8 cellular contexts compared by ENCODE assay signal in the genomic region with DNA sequence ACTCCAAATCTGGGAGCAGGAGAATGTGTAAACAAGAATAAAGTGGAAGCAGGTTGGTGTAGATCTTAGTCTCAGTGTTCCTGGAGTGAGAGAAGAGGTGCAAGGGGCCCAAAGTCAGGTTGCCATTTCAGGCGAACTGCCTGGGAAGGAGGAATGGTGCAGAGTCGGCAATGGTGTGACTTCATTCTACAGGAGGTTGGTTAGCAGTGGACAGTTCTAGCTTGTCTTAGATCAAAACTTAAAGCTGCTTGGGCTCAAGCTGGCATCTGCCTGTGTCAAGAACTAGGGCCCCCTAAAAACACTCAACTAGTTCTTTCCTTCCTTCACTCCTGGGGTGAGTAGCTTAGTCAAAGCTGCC. TPM values are rescaled to one million over a fixed set of nuclear protein-coding genes. Genes with fewer than 3 reads are reported as not detected.
A peak's percentile ranks its signal among the peaks of the same experiment; 100 is the strongest.
DNase-seq lines count a peak whose midpoint lies in the region; ATAC-seq, FAIRE-seq and TF ChIP-seq lines count a peak whose summit lies in the region.

No MANE protein-coding gene starts in this region.

- DNase-seq in NT2/D1 (ENCODE audit: low read depth, low spot score) (no peak), NCI-H2196 (lab: John Stamatoyannopoulos, UW; ENCODE audit: unreplicated experiment) (no peak), nucleus accumbens (lab: John Stamatoyannopoulos, UW) (no peak), GM12891 (ENCODE audit: insufficient read length, low spot score) (no peak)

- H3K9ac ChIP-seq in NT2/D1 (ENCODE audit: insufficient read length, low read depth) (peak overlapping the region; percentile 46), duodenal mucosa (ENCODE audit: low read depth in 1 of 2, low read length in 2 of 2) (peak overlapping the region; percentile 18 to 78)

- no peak for FAIRE-seq in GM12891 (lab: Jason Lieb, UNC)

- H3K4me3 ChIP-seq in NT2/D1 (ENCODE audit: insufficient read length, low read depth) (no peak overlapping the region), duodenal mucosa (ENCODE audit: low read depth in 1 of 2, low read length in 2 of 2) (peak overlapping the region; percentile 43 to 54), neutrophil (ENCODE audit: low read depth in 1 of 2, low read length in 1 of 2) (peak overlapping the region; percentile 96 to 99)

- H3K36me3 ChIP-seq in NT2/D1 (ENCODE audit: insufficient read depth, insufficient read length, low read length): peaks cover 52% of the 10 kb centered on the region
- H3K36me3 ChIP-seq in duodenal mucosa (ENCODE audit: control insufficient read depth in 1 of 2, insufficient read depth in 2 of 2, low read length in 2 of 2): peaks cover 14 to 30% of the 10 kb centered on the region in 2 donors
- H3K36me3 ChIP-seq in neutrophil: peaks cover 41% of the 10 kb centered on the region

- no peak for ATAC-seq in GM21786 (IDR thresholded peaks at IDR 0.05; ENCODE audit: unreplicated experiment)

- H3K27ac ChIP-seq in C4-2B: peak overlapping the region; percentile 84
- peak overlapping the region; percentile 92 for H3K27ac ChIP-seq in duodenal mucosa (ENCODE audit: low read depth, low read length)
- peak overlapping the region; percentile 95 for H3K27ac ChIP-seq in neutrophil

- TF ChIP-seq CTCF in C4-2B (conservative IDR thresholded peaks at IDR 0.05) (no peak), neutrophil (IDR thresholded peaks at IDR 0.05) (no peak)

- peaks cover 23% of the 10 kb centered on the region for H3K4me1 ChIP-seq in NT2/D1 (ENCODE audit: insufficient read depth, insufficient read length)
- H3K4me1 ChIP-seq in duodenal mucosa (ENCODE audit: control insufficient read depth in 1 of 2, insufficient read depth in 2 of 2, low read length in 2 of 2): peaks cover 77 to 90% of the 10 kb centered on the region in 2 donors
- H3K4me1 ChIP-seq in neutrophil (ENCODE audit: control insufficient read depth in 1 of 2, insufficient read depth in 1 of 2, low read depth in 1 of 2, low read length in 1 of 2): peaks cover 84 to 86% of the 10 kb centered on the region in 2 experiments

- no peak for TF ChIP-seq POLR2A in GM12891 (IDR thresholded peaks at IDR 0.05; ENCODE audit: low read depth, low read length)

- H3K27me3 ChIP-seq in NT2/D1 (ENCODE audit: insufficient read depth, insufficient read length): peaks cover 25% of the 10 kb centered on the region
- H3K27me3 ChIP-seq in duodenal mucosa (ENCODE audit: control insufficient read depth in 1 of 2, insufficient read depth in 2 of 2, low read length in 2 of 2): no peaks in the 10 kb centered on the region
- H3K27me3 ChIP-seq in neutrophil: no peaks in the 10 kb centered on the region

- H3K9me3 ChIP-seq in NT2/D1 (ENCODE audit: insufficient read depth, low read length) (no peaks in the 10 kb centered on the region), duodenal mucosa (ENCODE audit: control insufficient read depth in 1 of 2, low read length in 2 of 2) (no peaks in the 10 kb centered on the region), neutrophil (no peaks in the 10 kb centered on the region)

TF ChIP-seq in GM12891, 5 proteins besides CTCF, POLR2A, EP300 and RAD21:
- TF ChIP-seq SPI1 (IDR thresholded peaks at IDR 0.05; ENCODE audit: low read depth, low read length): no peak
- no peak for TF ChIP-seq POLR2AphosphoS5 (IDR thresholded peaks at IDR 0.05; ENCODE audit: low read depth, low read length)
- TF ChIP-seq PAX5 (IDR thresholded peaks at IDR 0.05; ENCODE audit: insufficient read depth, low read length, severe bottlenecking): no peak
- TF ChIP-seq POU2F2 (IDR thresholded peaks at IDR 0.05; ENCODE audit: low read depth, low read length): no peak
- TF ChIP-seq TAF1 (IDR thresholded peaks at IDR 0.05; ENCODE audit: low read depth, low read length): no peak

RNA-seq across cellular contexts. Expression of a gene that starts 3.5 kb away (rescaled TPM):
- polyA plus RNA-seq in GM12891 (2012; ENCODE audit: low read depth, missing spikeins): 31.0 TPM

RNA-seq across cellular contexts. Expression of a gene that starts 3.6 kb away (rescaled TPM):
- polyA plus RNA-seq in GM12891 (2012; ENCODE audit: low read depth, missing spikeins): 2.2 TPM

RNA-seq across cellular contexts. Expression of a gene that starts 4.2 kb away (rescaled TPM):
- 0.06 TPM for polyA plus RNA-seq in GM12891 (2012; ENCODE audit: low read depth, missing spikeins)

RNA-seq across cellular contexts. Expression of a gene that starts 4.9 kb away (rescaled TPM):
- polyA plus RNA-seq in GM12891 (2012; ENCODE audit: low read depth, missing spikeins): 114 TPM

RNA-seq across cellular contexts. Expression of a gene that starts 19.2 kb away (rescaled TPM):
- 55.5 TPM for polyA plus RNA-seq in GM12891 (2012; ENCODE audit: low read depth, missing spikeins)
